20 cellular contexts compared by ENCODE assay signal in the genomic region with DNA sequence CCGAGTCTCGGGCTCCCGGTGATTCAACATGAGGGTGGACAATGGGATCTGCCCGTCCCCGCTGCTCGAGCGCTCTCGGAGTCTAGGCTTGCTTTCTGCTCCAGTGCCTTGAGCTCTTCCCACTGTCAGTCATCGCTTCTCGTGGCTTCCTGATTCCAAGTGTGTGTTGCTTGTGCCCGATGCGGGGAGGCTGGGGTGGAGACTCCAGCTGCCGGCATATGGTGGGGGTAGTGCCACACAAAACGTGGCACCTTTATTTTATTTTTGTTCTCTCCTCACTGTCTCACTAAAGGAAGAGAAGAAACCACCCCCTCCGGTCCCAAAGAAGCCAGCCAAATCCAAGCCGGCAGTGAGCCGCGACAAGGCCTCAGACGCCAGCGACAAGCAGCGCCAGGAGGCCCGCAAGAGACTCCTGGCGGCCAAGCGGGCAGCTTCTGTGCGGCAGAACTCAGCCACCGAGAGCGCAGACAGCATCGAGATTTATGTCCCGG. TPM values are rescaled to one million over a fixed set of nuclear protein-coding genes. Genes with fewer than 3 reads are reported as not detected.
A peak's percentile ranks its signal among the peaks of the same experiment; 100 is the strongest.
DNase-seq lines count a peak whose midpoint lies in the region; ATAC-seq and TF ChIP-seq lines count a peak whose summit lies in the region.
"Had no signal": no experiment of that assay in that cellular context is flagged by ENCODE, and none has a peak within 500 bp of the region (broad histone marks: within the 10 kb centered on the region; RNA-seq: fewer than 3 reads in every experiment).

No MANE protein-coding gene starts in this region.

- no peaks in the 10 kb centered on the region for H3K9me3 ChIP-seq in effector memory CD4-positive, alpha-beta T cell (ENCODE audit: control insufficient read depth, low read length)
- H3K9me3 ChIP-seq: colonic mucosa had no signal

- no peaks in the 10 kb centered on the region for H3K27me3 ChIP-seq in rectal smooth muscle tissue (ENCODE audit: control insufficient read depth, insufficient read depth, low read length)
- H3K27me3 ChIP-seq in effector memory CD4-positive, alpha-beta T cell (replicated peaks; ENCODE audit: control insufficient read depth, insufficient read depth, low read length, poor library complexity, severe bottlenecking), result no peaks in the 10 kb centered on the region
- H3K27me3 ChIP-seq: colonic mucosa had no signal

- H3K36me3 ChIP-seq in rectal smooth muscle tissue (ENCODE audit: control insufficient read depth, insufficient read depth, low read length), result peaks cover 23% of the 10 kb centered on the region
- peaks cover 35% of the 10 kb centered on the region for H3K36me3 ChIP-seq in effector memory CD4-positive, alpha-beta T cell (ENCODE audit: control insufficient read depth, insufficient read depth, low read length)

- H3K9ac ChIP-seq in rectal smooth muscle tissue (ENCODE audit: low read length), result no peak overlapping the region

- H3K4me3 ChIP-seq in rectal smooth muscle tissue (ENCODE audit: low read length), result no peak overlapping the region
- H3K4me3 ChIP-seq in effector memory CD4-positive, alpha-beta T cell (ENCODE audit: insufficient read depth, low read depth, low read length, poor library complexity, severe bottlenecking), result no peak overlapping the region
- H3K4me3 ChIP-seq: colonic mucosa had no signal

- H3K36me3 Mint-ChIP-seq in WTC11, result peaks cover 21% of the 10 kb centered on the region

- CTCF ChIA-PET in WTC11 (lab: Charles Lee), result interaction anchor here (0.8 to 1.3 kb wide), 3 partner anchors 78 to 310 kb away, joined by 3 to 5 read pairs (median 3); partner anchors contain the start of gene RAB5IF

- peaks cover 18% of the 10 kb centered on the region for H3K4me1 ChIP-seq in rectal smooth muscle tissue (ENCODE audit: control insufficient read depth, insufficient read depth, low read length)
- H3K4me1 ChIP-seq in effector memory CD4-positive, alpha-beta T cell (ENCODE audit: control insufficient read depth, insufficient read depth, low read length, poor library complexity, severe bottlenecking), result no peaks in the 10 kb centered on the region
- H3K4me1 ChIP-seq: colonic mucosa had no signal

- H3K27me3 Mint-ChIP-seq in WTC11 (ENCODE audit: low read depth), result no peaks in the 10 kb centered on the region

- ATAC-seq in WTC11 (no peak), GM21825 (IDR thresholded peaks at IDR 0.05; ENCODE audit: unreplicated experiment) (no peak), GM21526 (IDR thresholded peaks at IDR 0.05; ENCODE audit: low FRiP score, unreplicated experiment) (no peak)

- intact Hi-C loops in head of caudate nucleus (cut with DNase I), result no loop called here

- no peak for TF ChIP-seq CTCF in 22Rv1 (IDR thresholded peaks at IDR 0.05)
- no peak for TF ChIP-seq CTCF in WTC11 (IDR thresholded peaks at IDR 0.05)

- no peaks in the 10 kb centered on the region for H3K4me1 Mint-ChIP-seq in WTC11

- H3K27ac ChIP-seq in 22Rv1 (0 out of 2 replicates have a peak overlapping the region, but pooled peaks have one; percentile 46), rectal smooth muscle tissue (ENCODE audit: low read depth, low read length) (peak overlapping the region; percentile 80)
- no peak overlapping the region for H3K27ac ChIP-seq in effector memory CD4-positive, alpha-beta T cell (ENCODE audit: insufficient read depth, low read length, poor library complexity, severe bottlenecking)
- H3K27ac ChIP-seq: colonic mucosa had no signal

- peak overlapping the region; percentile 74 for H3K27ac Mint-ChIP-seq in WTC11
- H3K27ac Mint-ChIP-seq: activated naive CD4-positive, alpha-beta T cell treated with anti-CD3 and anti-CD28 coated beads for 36 hours had no signal

- H3K9me3 Mint-ChIP-seq in WTC11, result no peaks in the 10 kb centered on the region
- H3K9me3 Mint-ChIP-seq: activated naive CD4-positive, alpha-beta T cell treated with anti-CD3 and anti-CD28 coated beads for 36 hours had no signal

- H3K4me3 Mint-ChIP-seq in WTC11, result no peak overlapping the region
- H3K4me3 Mint-ChIP-seq: activated naive CD4-positive, alpha-beta T cell treated with anti-CD3 and anti-CD28 coated beads for 36 hours had no signal

- DNase-seq in WTC11 (ENCODE audit: low spot score) (no peak), head of caudate nucleus (peak in 36 of 42 donors; percentile 16 to 86 (median 51))
- DNase-seq in effector memory CD4-positive, alpha-beta T cell, result no peak
- DNase-seq in stimulated activated CD4-positive, alpha-beta T cell treated with anti-CD3 and anti-CD28 coated beads, Interleukin-4, amount 100 ng/mL, for 24 hours, result no peak
- DNase-seq: ACHN; activated CD4-positive, alpha-beta T cell treated with anti-CD3 and anti-CD28 coated beads, Interleukin-2, amount 50 U/mL, for 48 hours; activated naive CD4-positive, alpha-beta T cell treated with anti-CD3 and anti-CD28 coated beads for 36 hours; colonic mucosa; foreskin fibroblast; GF-D8; midbrain; NCI-H146; NCI-H748 treated with DMSO at 0.1 percent for 48 hours; SHP77; stimulated activated naive CD4-positive, alpha-beta T cell had no signal

- POLR2A ChIA-PET in WTC11 (lab: Charles Lee), result no interaction called here

TF ChIP-seq in WTC11, 78 proteins besides CTCF, POLR2A, EP300 and RAD21:
- no peak for TF ChIP-seq E2F1 (CRISPR knock-in tag; IDR thresholded peaks at IDR 0.05)
- TF ChIP-seq, protein P1, sequence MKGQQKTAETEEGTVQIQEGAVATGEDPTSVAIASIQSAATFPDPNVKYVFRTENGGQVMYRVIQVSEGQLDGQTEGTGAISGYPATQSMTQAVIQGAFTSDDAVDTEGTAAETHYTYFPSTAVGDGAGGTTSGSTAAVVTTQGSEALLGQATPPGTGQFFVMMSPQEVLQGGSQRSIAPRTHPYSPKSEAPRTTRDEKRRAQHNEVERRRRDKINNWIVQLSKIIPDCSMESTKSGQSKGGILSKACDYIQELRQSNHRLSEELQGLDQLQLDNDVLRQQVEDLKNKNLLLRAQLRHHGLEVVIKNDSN (CRISPR knock-in tag; IDR thresholded peaks at IDR 0.05), result no peak
- TF ChIP-seq, protein P2, sequence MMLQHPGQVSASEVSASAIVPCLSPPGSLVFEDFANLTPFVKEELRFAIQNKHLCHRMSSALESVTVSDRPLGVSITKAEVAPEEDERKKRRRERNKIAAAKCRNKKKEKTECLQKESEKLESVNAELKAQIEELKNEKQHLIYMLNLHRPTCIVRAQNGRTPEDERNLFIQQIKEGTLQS (CRISPR knock-in tag; conservative IDR thresholded peaks at IDR 0.05), result no peak
- TF ChIP-seq JAZF1 (CRISPR knock-in tag; IDR thresholded peaks at IDR 0.05), result no peak
- TF ChIP-seq FOXP1 (CRISPR knock-in tag; IDR thresholded peaks at IDR 0.05; ENCODE audit: borderline replicate concordance), result no peak
- TF ChIP-seq CREM (CRISPR knock-in tag; IDR thresholded peaks at IDR 0.05), result no peak
- TF ChIP-seq ZNF425 (CRISPR knock-in tag; conservative IDR thresholded peaks at IDR 0.05), result no peak
- TF ChIP-seq RELA (CRISPR knock-in tag; IDR thresholded peaks at IDR 0.05; ENCODE audit: borderline replicate concordance), result no peak
- TF ChIP-seq ZBTB43 (CRISPR knock-in tag; IDR thresholded peaks at IDR 0.05), result no peak
- TF ChIP-seq, protein P3, sequence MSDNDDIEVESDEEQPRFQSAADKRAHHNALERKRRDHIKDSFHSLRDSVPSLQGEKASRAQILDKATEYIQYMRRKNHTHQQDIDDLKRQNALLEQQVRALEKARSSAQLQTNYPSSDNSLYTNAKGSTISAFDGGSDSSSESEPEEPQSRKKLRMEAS (CRISPR knock-in tag; IDR thresholded peaks at IDR 0.05), result no peak
- TF ChIP-seq TCF7 (CRISPR knock-in tag; IDR thresholded peaks at IDR 0.05; ENCODE audit: low read depth), result no peak
- no peak for TF ChIP-seq EMX1 (CRISPR knock-in tag; IDR thresholded peaks at IDR 0.05)
- no peak for TF ChIP-seq SMAD4 (CRISPR knock-in tag; IDR thresholded peaks at IDR 0.05)

RNA-seq across cellular contexts. Expression of gene MYL9, which starts 14.8 kb away (rescaled TPM):
- 52.5 to 57.7 TPM (median 54.7 TPM) in 3 replicates for total RNA-seq in WTC11 (2021)
- total RNA-seq: activated naive CD4-positive, alpha-beta T cell treated with anti-CD3 and anti-CD28 coated beads for 36 hours; OCI-LY7 had no signal

RNA-seq across cellular contexts. Expression of gene TGIF2, which starts 46.8 kb away (rescaled TPM):
- 71.1 to 88.9 TPM (median 80.3 TPM) in 3 replicates for total RNA-seq in WTC11 (2021)

Comparison
In these comparisons a context has a peak if more than half of its experiments do, and no peak if none do; other contexts are left out.
1. DNase-seq: peak in head of caudate nucleus (36 of 42); none in WTC11 (single experiment), effector memory CD4-positive, alpha-beta T cell (0 of 3) and stimulated activated CD4-positive, alpha-beta T cell treated with anti-CD3 and anti-CD28 coated beads, Interleukin-4, amount 100 ng/mL, for 24 hours (single experiment).